In the genomic region with DNA sequence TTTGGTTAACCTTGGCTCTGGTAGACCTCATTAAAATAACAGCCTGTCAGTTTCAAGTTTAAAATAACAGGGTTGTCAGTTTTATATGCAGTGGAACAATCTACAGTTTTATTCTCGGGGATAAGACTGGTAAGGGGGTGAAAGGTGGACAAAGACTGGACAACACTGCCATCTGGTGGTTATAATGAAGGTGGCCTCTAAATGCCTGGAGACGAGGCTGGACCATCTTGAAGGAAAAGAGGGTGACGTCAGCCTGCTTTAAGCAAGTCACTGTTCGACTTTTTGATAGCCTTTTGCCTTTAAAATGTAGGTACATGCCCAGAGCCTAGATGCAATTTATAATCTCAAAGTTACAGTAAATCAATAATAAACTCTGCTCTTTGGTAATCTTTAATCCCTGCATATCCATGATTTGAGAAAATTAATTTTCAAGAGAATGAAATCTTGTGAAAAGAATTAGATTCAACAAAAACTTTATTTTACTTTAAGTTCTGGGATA, we compare ENCODE assay signal across 8 cellular contexts.
A peak's percentile ranks its signal among the peaks of the same experiment; 100 is the strongest.
DNase-seq lines count a peak whose midpoint lies in the region; ATAC-seq and TF ChIP-seq lines count a peak whose summit lies in the region.

No MANE protein-coding gene starts in this region.

- DNase-seq in GM04503 (ENCODE audit: low read depth) (peak; percentile 50), H7 (peak; percentile 74), RPMI8226 (peak; percentile 60), fibroblast of villous mesenchyme (ENCODE audit: low read depth) (peak; percentile 91), omental fat pad (ENCODE audit: low spot score) (peak; percentile 29), transverse colon (peak; percentile 50)
- peak; percentile 60 for DNase-seq in activated T-helper 1 cell treated with anti-CD3 and anti-CD28 coated beads, Interleukin-12 subunit alpha, Interleukin-12 subunit beta, Interleukin-2, Interleukin-4 antibody, amounts not matched to agents 30 ng/mL and 10 ng/mL and 1 ng/mL, durations not matched to agents 14 hours and 24 hours and 36 hours (ENCODE audit: low spot score)

- intact Hi-C loops in activated T-helper 1 cell treated with anti-CD3 and anti-CD28 coated beads, Interleukin-12 subunit alpha, Interleukin-12 subunit beta, Interleukin-2, Interleukin-4 antibody, amounts not matched to agents 30 ng/mL and 10 ng/mL and 1 ng/mL, durations not matched to agents 14 hours and 24 hours and 36 hours (cut with micrococcal nuclease) = loop anchor here (1.0 to 10.0 kb wide), 4 partner anchors 235 to 1098 kb away; no protein-coding TSS in a partner anchor
- intact Hi-C loops in transverse colon (cut with DNase I; ENCODE audit: low total_unique reads) = no loop called here

- TF ChIP-seq CTCF in LNCAP (IDR thresholded peaks at IDR 0.05) = peak; percentile 62
- TF ChIP-seq CTCF in fibroblast of villous mesenchyme (IDR thresholded peaks at IDR 0.05; ENCODE audit: insufficient read depth, low read depth, low read length) = peak; percentile 81
- TF ChIP-seq CTCF in omental fat pad (IDR thresholded peaks at IDR 0.05) = peak in 1 of 3 donors; percentile 46
- peak; percentile 83 to 90 (median 84) for TF ChIP-seq CTCF in transverse colon (IDR thresholded peaks at IDR 0.05)

- H3K36me3 ChIP-seq in H7 (replicated peaks; ENCODE audit: control insufficient read depth, insufficient read depth, low read length) (no peaks in the 10 kb centered on the region), transverse colon (no peaks in the 10 kb centered on the region)

- H3K27me3 ChIP-seq in H7 (ENCODE audit: control insufficient read depth, insufficient read depth, low read length) = no peaks in the 10 kb centered on the region
- H3K27me3 ChIP-seq in transverse colon = no peaks in the 10 kb centered on the region

- H3K27ac ChIP-seq in transverse colon = no peak overlapping the region

- no peaks in the 10 kb centered on the region for H3K36me3 Mint-ChIP-seq in activated T-helper 1 cell treated with anti-CD3 and anti-CD28 coated beads, Interleukin-12 subunit alpha, Interleukin-12 subunit beta, Interleukin-2, Interleukin-4 antibody, amounts not matched to agents 30 ng/mL and 10 ng/mL and 1 ng/mL, durations not matched to agents 14 hours and 24 hours and 36 hours (ENCODE audit: low read depth)

- TF ChIP-seq EP300 in transverse colon (IDR thresholded peaks at IDR 0.05; ENCODE audit: low read depth) = no peak

- H3K27me3 Mint-ChIP-seq in activated T-helper 1 cell treated with anti-CD3 and anti-CD28 coated beads, Interleukin-12 subunit alpha, Interleukin-12 subunit beta, Interleukin-2, Interleukin-4 antibody, amounts not matched to agents 30 ng/mL and 10 ng/mL and 1 ng/mL, durations not matched to agents 14 hours and 24 hours and 36 hours (ENCODE audit: insufficient read depth) = peaks cover 14% of the 10 kb centered on the region

- no peak overlapping the region for H3K4me3 Mint-ChIP-seq in activated T-helper 1 cell treated with anti-CD3 and anti-CD28 coated beads, Interleukin-12 subunit alpha, Interleukin-12 subunit beta, Interleukin-2, Interleukin-4 antibody, amounts not matched to agents 30 ng/mL and 10 ng/mL and 1 ng/mL, durations not matched to agents 14 hours and 24 hours and 36 hours

- peaks cover 0 to 2% (median 0%) of the 10 kb centered on the region in 4 donors for H3K4me1 ChIP-seq in transverse colon

- TF ChIP-seq POLR2A in transverse colon (IDR thresholded peaks at IDR 0.05) = no peak

- in situ Hi-C loops in transverse colon (cut with MboI; ENCODE audit: low pct_ligation_motif_present in 1 of 4, low pct_unique_long_range_greater_than_20kb in 1 of 4, low sequenced_read_pairs in 3 of 4) = loop anchor here in 1 of 4 donors (25.0 kb wide), 1 partner anchor 1125 kb away; a partner anchor contains a TSS

- no peak overlapping the region for H3K27ac Mint-ChIP-seq in activated T-helper 1 cell treated with anti-CD3 and anti-CD28 coated beads, Interleukin-12 subunit alpha, Interleukin-12 subunit beta, Interleukin-2, Interleukin-4 antibody, amounts not matched to agents 30 ng/mL and 10 ng/mL and 1 ng/mL, durations not matched to agents 14 hours and 24 hours and 36 hours

- no peaks in the 10 kb centered on the region for H3K9me3 Mint-ChIP-seq in activated T-helper 1 cell treated with anti-CD3 and anti-CD28 coated beads, Interleukin-12 subunit alpha, Interleukin-12 subunit beta, Interleukin-2, Interleukin-4 antibody, amounts not matched to agents 30 ng/mL and 10 ng/mL and 1 ng/mL, durations not matched to agents 14 hours and 24 hours and 36 hours

- peaks cover 8% of the 10 kb centered on the region for H3K4me1 Mint-ChIP-seq in activated T-helper 1 cell treated with anti-CD3 and anti-CD28 coated beads, Interleukin-12 subunit alpha, Interleukin-12 subunit beta, Interleukin-2, Interleukin-4 antibody, amounts not matched to agents 30 ng/mL and 10 ng/mL and 1 ng/mL, durations not matched to agents 14 hours and 24 hours and 36 hours (ENCODE audit: low read depth)

- H3K9me3 ChIP-seq in transverse colon = no peaks in the 10 kb centered on the region

- ATAC-seq in omental fat pad (ENCODE audit: low FRiP score) = peak; percentile 90

- WGBS in transverse colon (ENCODE audit: low coverage in 1 of 2), 2 donors = 0% methylated on average over 4 of the region's 4 CpGs

- H3K4me3 ChIP-seq in H7 (ENCODE audit: insufficient read depth, low read depth, low read length) (no peak overlapping the region), fibroblast of villous mesenchyme (ENCODE audit: low read depth, low read length) (no peak overlapping the region), transverse colon (no peak overlapping the region)

Comparison
In these comparisons a context has a peak if more than half of its experiments do, and no peak if none do; other contexts are left out.
1. DNase-seq: peak in every context shown above with its lines; median percentile 91 in fibroblast of villous mesenchyme; 74 in H7; 60 in RPMI8226; 60 in activated T-helper 1 cell treated with anti-CD3 and anti-CD28 coated beads, Interleukin-12 subunit alpha, Interleukin-12 subunit beta, Interleukin-2, Interleukin-4 antibody, amounts not matched to agents 30 ng/mL and 10 ng/mL and 1 ng/mL, durations not matched to agents 14 hours and 24 hours and 36 hours; 50 in GM04503; 50 in transverse colon; 29 in omental fat pad.